ENCODE assay signal across 20 cellular contexts in the genomic region with DNA sequence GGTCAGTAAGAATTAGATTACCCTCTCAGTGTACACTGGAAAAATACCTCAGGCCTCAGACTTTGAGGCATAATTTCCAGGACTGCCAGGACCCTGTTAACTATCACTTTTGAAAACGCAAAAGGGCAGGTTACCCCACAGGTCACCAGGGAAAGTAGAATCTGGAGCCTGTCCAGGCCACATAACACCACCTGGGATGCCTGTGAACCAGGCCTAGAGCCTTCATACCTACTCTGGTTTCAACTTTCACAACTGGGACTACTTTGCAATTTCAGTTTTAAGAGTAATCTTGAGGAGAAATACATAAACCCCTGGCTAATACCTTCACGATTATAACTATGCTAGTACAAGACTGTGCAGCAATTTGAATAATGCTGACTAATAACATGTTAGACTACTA.
A peak's percentile ranks its signal among the peaks of the same experiment; 100 is the strongest.
DNase-seq lines count a peak whose midpoint lies in the region; ATAC-seq and TF ChIP-seq lines count a peak whose summit lies in the region.
"Had no signal": no experiment of that assay in that cellular context is flagged by ENCODE, and none has a peak within 500 bp of the region (broad histone marks: within the 10 kb centered on the region; RNA-seq: fewer than 3 reads in every experiment).

No MANE protein-coding gene starts in this region.

- no peak for TF ChIP-seq CTCF in MM.1S (IDR thresholded peaks at IDR 0.05; ENCODE audit: low read length)

- WGBS in trophoblast cell (ENCODE audit: extremely low coverage, insufficient coverage, insufficient read length) = no CpG with 5 or more reads among the region's 2 CpGs

- H4K12ac ChIP-seq in trophoblast cell (ENCODE audit: low read depth, low read length) = no peak overlapping the region

- no peaks in the 10 kb centered on the region for H3K79me2 ChIP-seq in MM.1S (ENCODE audit: low read length)
- no peaks in the 10 kb centered on the region for H3K79me2 ChIP-seq in trophoblast cell (ENCODE audit: control insufficient read depth, insufficient read depth, low read length, poor library complexity)

- no peak overlapping the region for H2BK12ac ChIP-seq in trophoblast cell (ENCODE audit: low read length)

- peaks cover 1% of the 10 kb centered on the region for H3K79me1 ChIP-seq in trophoblast cell (ENCODE audit: low read length)

- H4K20me1 ChIP-seq in MM.1S (ENCODE audit: insufficient read depth, low read length) = no peaks in the 10 kb centered on the region
- H4K20me1 ChIP-seq: BLaER1 had no signal

- no peak overlapping the region for H3K14ac ChIP-seq in trophoblast cell (ENCODE audit: low read length)

- H3K4me2 ChIP-seq in MM.1S (ENCODE audit: low read depth, low read length) (no peak overlapping the region), trophoblast cell (ENCODE audit: low read length) (no peak overlapping the region)
- H3K4me2 ChIP-seq: BLaER1 had no signal

- no peaks in the 10 kb centered on the region for H3F3A ChIP-seq in MM.1S (ENCODE audit: insufficient read depth, low read length)

- DNase-seq in MM.1S (peak; percentile 73), RPMI8226 (peak; percentile 20), trophoblast cell (no peak), NCI-H774 (lab: John Stamatoyannopoulos, UW) (no peak), DMS53 (lab: John Stamatoyannopoulos, UW) (no peak), cardiac septum (ENCODE audit: low spot score) (no peak)
- DNase-seq: 8988T; ACHN; BE2C; C1 segment of cervical spinal cord; CD4-positive, alpha-beta memory T cell; CD4-positive, CD25-positive, alpha-beta regulatory T cell; CD8-positive, alpha-beta memory T cell; COR-L47; DMS 273 treated with DMSO at 0.1 percent for 48 hours; DMS153; DMS79 treated with DMSO at 0.1 percent for 48 hours; GF-D8 had no signal

- H3K4ac ChIP-seq in trophoblast cell (ENCODE audit: low read depth, low read length) = no peak overlapping the region

- H3K23ac ChIP-seq in trophoblast cell (ENCODE audit: low read length) = no peak overlapping the region

- no peak overlapping the region for H4K8ac ChIP-seq in trophoblast cell (ENCODE audit: low read depth, low read length)

- no peak overlapping the region for H2AK5ac ChIP-seq in trophoblast cell (ENCODE audit: low read length)

- no peak overlapping the region for H4K91ac ChIP-seq in trophoblast cell (ENCODE audit: low read depth, low read length)

- ATAC-seq in HG03159 (IDR thresholded peaks at IDR 0.05; ENCODE audit: unreplicated experiment) = no peak

- intact Hi-C loops in cardiac septum (cut with DNase I) = no loop called here

- no peak overlapping the region for H2BK5ac ChIP-seq in trophoblast cell (ENCODE audit: low read depth, low read length, poor library complexity)

- H3K27me3 ChIP-seq in MM.1S (replicated peaks; ENCODE audit: insufficient read depth, low read length) (no peaks in the 10 kb centered on the region), trophoblast cell (ENCODE audit: insufficient read depth, low read length) (no peaks in the 10 kb centered on the region)
- H3K27me3 ChIP-seq: BE2C, BLaER1 had no signal

- H3K4me3 ChIP-seq in MM.1S (ENCODE audit: low read length) (no peak overlapping the region), trophoblast cell (ENCODE audit: low read depth, low read length) (no peak overlapping the region)
- H3K4me3 ChIP-seq: BLaER1 had no signal

- H3K4me1 ChIP-seq in MM.1S (ENCODE audit: low read length) (0 out of 2 replicates have a peak, but pooled peaks cover 3% of the 10 kb centered on the region), trophoblast cell (ENCODE audit: control insufficient read depth in 1 of 2, insufficient read depth in 2 of 2, low read length in 2 of 2) (no peaks in the 10 kb centered on the region)
- H3K4me1 ChIP-seq: BE2C, BLaER1 had no signal

- no peaks in the 10 kb centered on the region for H3K9me2 ChIP-seq in MM.1S (replicated peaks; ENCODE audit: insufficient read depth, low read length)

- H3K9me3 ChIP-seq in MM.1S (replicated peaks; ENCODE audit: insufficient read depth, low read length) = no peaks in the 10 kb centered on the region
- H3K9me3 ChIP-seq in trophoblast cell (ENCODE audit: insufficient read depth, low read depth, low read length) = no peaks in the 10 kb centered on the region
- H3K9me3 ChIP-seq: BE2C, BLaER1 had no signal

- H2AFZ ChIP-seq in MM.1S (ENCODE audit: low read length) (no peak overlapping the region), trophoblast cell (ENCODE audit: insufficient read depth, low read length, poor library complexity) (no peak overlapping the region)

- no peak overlapping the region for H3K18ac ChIP-seq in trophoblast cell (ENCODE audit: low read length)

- H3K9ac ChIP-seq in MM.1S (ENCODE audit: low read length) (no peak overlapping the region), trophoblast cell (ENCODE audit: low read length) (no peak overlapping the region)
- H3K9ac ChIP-seq: BLaER1 had no signal

- no peak overlapping the region for H2BK120ac ChIP-seq in trophoblast cell (ENCODE audit: insufficient read depth, low read length, poor library complexity)

- no peaks in the 10 kb centered on the region for H3K36me3 ChIP-seq in MM.1S (replicated peaks; ENCODE audit: insufficient read depth, low read length)
- H3K36me3 ChIP-seq in trophoblast cell (ENCODE audit: control insufficient read depth in 1 of 2, insufficient read depth in 2 of 2, low read length in 2 of 2) = no peaks in the 10 kb centered on the region
- H3K36me3 ChIP-seq: BE2C, BLaER1 had no signal

- no peak overlapping the region for H3K27ac ChIP-seq in MM.1S (ENCODE audit: low read length)
- peak overlapping the region; percentile 47 for H3K27ac ChIP-seq in trophoblast cell (ENCODE audit: low read depth, low read length)
- H3K27ac ChIP-seq: BLaER1 had no signal

Comparison
In these comparisons a context has a peak if more than half of its experiments do, and no peak if none do; other contexts are left out.
1. DNase-seq: peak in MM.1S (single experiment) and RPMI8226 (single experiment); none in trophoblast cell (0 of 2), NCI-H774 (single experiment), DMS53 (single experiment) and cardiac septum (single experiment).